ENCODE assay signal across 1 cellular context in the genomic region with DNA sequence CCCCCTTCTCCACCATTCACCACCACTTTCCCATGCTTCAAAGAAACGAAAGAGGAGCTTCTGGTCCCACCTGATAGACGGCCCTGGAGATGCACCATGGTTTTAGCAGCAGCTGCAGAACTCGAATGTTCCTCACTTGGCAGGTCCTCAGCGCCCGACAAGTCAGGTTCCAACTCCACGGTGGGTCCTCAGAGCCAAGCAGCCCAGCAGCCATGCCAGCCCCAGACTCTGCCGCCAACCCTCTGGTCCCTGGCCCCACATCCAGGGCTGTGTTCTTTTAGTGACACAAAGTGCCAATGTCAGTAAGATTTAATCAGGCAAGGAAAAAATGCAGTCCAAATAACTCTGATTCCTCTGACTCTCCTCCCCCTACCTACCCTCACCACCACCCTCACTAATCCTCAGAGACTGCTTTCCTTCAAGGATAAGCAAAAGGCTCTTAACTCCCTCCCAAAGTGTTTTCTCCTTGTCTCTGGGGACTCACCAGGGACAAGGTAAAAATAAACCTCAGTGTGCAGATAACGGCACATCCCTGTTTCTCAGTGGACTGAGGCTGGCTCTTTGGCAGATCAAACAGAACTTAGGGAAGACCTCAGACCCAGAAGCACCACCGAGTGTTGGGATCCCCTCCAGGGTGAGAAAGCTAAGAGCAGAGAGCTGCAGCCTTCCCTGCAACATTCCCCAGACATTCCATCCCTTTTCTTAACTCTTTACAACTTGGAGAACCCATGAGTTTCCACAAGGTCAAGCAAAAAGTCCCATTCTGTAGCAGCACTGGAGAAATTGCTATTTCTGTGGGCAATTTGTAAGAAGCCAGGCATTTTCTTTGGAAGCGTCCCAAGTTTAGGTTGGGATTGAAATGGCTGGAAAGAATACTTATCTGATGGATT.
TF ChIP-seq lines count a peak whose summit lies in the region.

No MANE protein-coding gene starts in this region.

TF ChIP-seq in GM23338, 12 proteins besides CTCF, POLR2A, EP300 and RAD21 (continued from another document):
- TF ChIP-seq ZNF462 (CRISPR knock-in tag; IDR thresholded peaks at IDR 0.05) (no peak), NANOG (IDR thresholded peaks at IDR 0.05; ENCODE audit: borderline replicate concordance) (no peak), ZNF114 (CRISPR knock-in tag; IDR thresholded peaks at IDR 0.05) (no peak)
